ENCODE assay signal across 8 cellular contexts in genomic region chr2:44778671-44779476, GRCh38.
DNase-seq lines count a peak whose midpoint lies in the region; ATAC-seq and TF ChIP-seq lines count a peak whose summit lies in the region.

No MANE protein-coding gene starts in this region.

- CTCF ChIA-PET in PC-9 (lab: Charles Lee) = no interaction called here

- BruUV-seq in PC-9 (replicated peaks; lab: Mats Ljungman, UMichigan) = no TSS peak

- TF ChIP-seq EP300 in upper lobe of left lung (IDR thresholded peaks at IDR 0.05) = no peak

- H3K4me2 ChIP-seq in SU-DHL-6 (ENCODE audit: low read depth, low read length, poor library complexity, severe bottlenecking) (peak overlapping the region; percentile 41), PC-9 (no peak overlapping the region)

- no peak for TF ChIP-seq POLR2A in upper lobe of left lung (IDR thresholded peaks at IDR 0.05)

- H3K27ac ChIP-seq in SU-DHL-6 (ENCODE audit: low read depth, low read length) (no peak overlapping the region), upper lobe of left lung (no peak overlapping the region), PC-9 (no peak overlapping the region)

- peak; percentile 96 for ATAC-seq in HG03095 (IDR thresholded peaks at IDR 0.05; ENCODE audit: unreplicated experiment)
- ATAC-seq in upper lobe of left lung (ENCODE audit: low FRiP score in 2 of 2) = peak; percentile 49 to 71

- H3K27me3 ChIP-seq in SU-DHL-6 (ENCODE audit: low read length) (no peaks in the 10 kb centered on the region), upper lobe of left lung (no peaks in the 10 kb centered on the region), PC-9 (ENCODE audit: insufficient read depth, low read depth) (no peaks in the 10 kb centered on the region)

- TF ChIP-seq CTCF in SU-DHL-6 (IDR thresholded peaks at IDR 0.05; ENCODE audit: insufficient read depth, low read length, poor library complexity, severe bottlenecking) (no peak), upper lobe of left lung (IDR thresholded peaks at IDR 0.05) (no peak), PC-9 (conservative IDR thresholded peaks at IDR 0.05) (no peak)

- H3K79me2 ChIP-seq in SU-DHL-6 (ENCODE audit: insufficient read depth, low read length) = no peaks in the 10 kb centered on the region
- no peaks in the 10 kb centered on the region for H3K79me2 ChIP-seq in PC-9 (ENCODE audit: low read depth)

- H4K20me1 ChIP-seq in SU-DHL-6 (ENCODE audit: low read depth, low read length) = no peaks in the 10 kb centered on the region
- no peaks in the 10 kb centered on the region; the same call in 1 of the 2 replicates for H4K20me1 ChIP-seq in PC-9 (ENCODE audit: insufficient read depth)

- H2AFZ ChIP-seq in SU-DHL-6 (ENCODE audit: low read depth, low read length, severe bottlenecking) (peak overlapping the region; percentile 18), PC-9 (no peak overlapping the region)

- H3K9me2 ChIP-seq in SU-DHL-6 (replicated peaks; ENCODE audit: insufficient read depth, low read length) (no peaks in the 10 kb centered on the region), PC-9 (ENCODE audit: insufficient read depth) (no peaks in the 10 kb centered on the region)

- no peaks in the 10 kb centered on the region for H3F3A ChIP-seq in SU-DHL-6 (ENCODE audit: insufficient read depth)
- no peaks in the 10 kb centered on the region for H3F3A ChIP-seq in PC-9 (ENCODE audit: insufficient read depth, low read depth)

- intact Hi-C loops in PC-9 (cut with micrococcal nuclease; ENCODE audit: unreplicated experiment) = no loop called here

- peak; percentile 15 for DNase-seq in NCI-H2227 (lab: John Stamatoyannopoulos, UW; ENCODE audit: unreplicated experiment)
- DNase-seq in NCI-H2227 treated with DMSO at 0.1 percent for 48 hours (lab: John Stamatoyannopoulos, UW) = no peak
- DNase-seq in upper lobe of left lung = peak in 1 of 2 donors; percentile 50
- no peak for DNase-seq in PC-9
- DNase-seq in NCI-H1092 (lab: John Stamatoyannopoulos, UW) = no peak
- no peak for DNase-seq in middle frontal gyrus (ENCODE audit: extremely low spot score, low spot score)

- H3K9ac ChIP-seq in SU-DHL-6 (ENCODE audit: low read length) = no peak overlapping the region

- H3K4me3 ChIP-seq in SU-DHL-6 (ENCODE audit: insufficient read depth, low read length, poor library complexity, severe bottlenecking) (no peak overlapping the region), upper lobe of left lung (no peak overlapping the region), PC-9 (no peak overlapping the region)

- H3K4me1 ChIP-seq in upper lobe of left lung (no peaks in the 10 kb centered on the region), PC-9 (replicated peaks; ENCODE audit: insufficient read depth) (no peaks in the 10 kb centered on the region)

- H3K9me3 ChIP-seq in SU-DHL-6 (ENCODE audit: insufficient read depth, low read length) (no peaks in the 10 kb centered on the region), upper lobe of left lung (peaks cover 0 to 14% (median 3%) of the 10 kb centered on the region in 4 donors), PC-9 (ENCODE audit: insufficient read depth, low read depth) (peaks cover 3% of the 10 kb centered on the region; the same call in 1 of the 2 replicates)

- POLR2A ChIA-PET in PC-9 (lab: Charles Lee; ENCODE audit: unreplicated experiment) = no interaction called here

- WGBS in upper lobe of left lung, 2 donors = 61% methylated on average over 20 of the region's 20 CpGs

- H3K36me3 ChIP-seq in SU-DHL-6 (ENCODE audit: low read length) = no peaks in the 10 kb centered on the region
- no peaks in the 10 kb centered on the region for H3K36me3 ChIP-seq in upper lobe of left lung
- H3K36me3 ChIP-seq in PC-9 (ENCODE audit: low read depth) = no peaks in the 10 kb centered on the region
